Comparison of ENCODE assay signal across 2 cellular contexts in the genomic region with DNA sequence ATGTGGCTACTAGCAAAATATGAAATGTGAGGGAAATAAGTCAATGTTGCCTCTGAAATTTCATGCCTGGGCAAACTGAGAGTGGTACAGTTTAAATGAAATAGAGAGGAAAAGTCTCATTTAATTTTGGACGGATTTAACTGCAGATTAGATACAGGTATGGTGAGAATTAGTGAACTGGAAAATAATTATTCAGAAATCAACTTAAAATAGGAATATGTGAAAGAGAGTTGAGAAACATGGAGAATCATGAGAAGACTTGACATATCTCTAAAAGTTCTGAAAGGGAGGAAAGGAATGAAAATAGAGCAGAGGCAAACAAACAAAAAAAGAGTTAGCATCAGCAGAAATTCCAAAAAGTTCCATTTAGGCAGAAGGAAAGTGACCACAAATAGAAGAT.
TF ChIP-seq lines count a peak whose summit lies in the region.

No MANE protein-coding gene starts in this region.

TF ChIP-seq in GM23338, 12 proteins besides CTCF, POLR2A, EP300 and RAD21:
- TF ChIP-seq ZNF114 (CRISPR knock-in tag; IDR thresholded peaks at IDR 0.05): no peak

TF ChIP-seq in GM12878, 131 proteins besides CTCF, POLR2A, EP300 and RAD21:
- TF ChIP-seq, protein P1, sequence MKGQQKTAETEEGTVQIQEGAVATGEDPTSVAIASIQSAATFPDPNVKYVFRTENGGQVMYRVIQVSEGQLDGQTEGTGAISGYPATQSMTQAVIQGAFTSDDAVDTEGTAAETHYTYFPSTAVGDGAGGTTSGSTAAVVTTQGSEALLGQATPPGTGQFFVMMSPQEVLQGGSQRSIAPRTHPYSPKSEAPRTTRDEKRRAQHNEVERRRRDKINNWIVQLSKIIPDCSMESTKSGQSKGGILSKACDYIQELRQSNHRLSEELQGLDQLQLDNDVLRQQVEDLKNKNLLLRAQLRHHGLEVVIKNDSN (IDR thresholded peaks at IDR 0.05; ENCODE audit: borderline replicate concordance, extremely low read length, insufficient read depth, low read depth, low read length): no peak
- TF ChIP-seq, protein P2, sequence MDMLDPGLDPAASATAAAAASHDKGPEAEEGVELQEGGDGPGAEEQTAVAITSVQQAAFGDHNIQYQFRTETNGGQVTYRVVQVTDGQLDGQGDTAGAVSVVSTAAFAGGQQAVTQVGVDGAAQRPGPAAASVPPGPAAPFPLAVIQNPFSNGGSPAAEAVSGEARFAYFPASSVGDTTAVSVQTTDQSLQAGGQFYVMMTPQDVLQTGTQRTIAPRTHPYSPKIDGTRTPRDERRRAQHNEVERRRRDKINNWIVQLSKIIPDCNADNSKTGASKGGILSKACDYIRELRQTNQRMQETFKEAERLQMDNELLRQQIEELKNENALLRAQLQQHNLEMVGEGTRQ (IDR thresholded peaks at IDR 0.05; ENCODE audit: borderline replicate concordance, low read depth, low read length): no peak
- TF ChIP-seq RFX5 (IDR thresholded peaks at IDR 0.05; ENCODE audit: low read depth, low read length) (no peak), TCF3 (IDR thresholded peaks at IDR 0.05; ENCODE audit: borderline replicate concordance, insufficient read depth, low read depth, low read length) (no peak), ZNF274 (IDR thresholded peaks at IDR 0.05; ENCODE audit: insufficient read depth, insufficient read length) (no peak), SMAD5 (IDR thresholded peaks at IDR 0.05; ENCODE audit: low read depth) (no peak), MYC (IDR thresholded peaks at IDR 0.05; ENCODE audit: insufficient read depth, insufficient read length, insufficient replicate concordance, low read length, severe bottlenecking) (no peak), ZNF207 (IDR thresholded peaks at IDR 0.05; ENCODE audit: borderline replicate concordance) (no peak), HDAC2 (IDR thresholded peaks at IDR 0.05) (no peak), NFIC (IDR thresholded peaks at IDR 0.05; ENCODE audit: low read depth, low read length) (no peak), SP1 (IDR thresholded peaks at IDR 0.05; ENCODE audit: low read depth, low read length) (no peak)
- TF ChIP-seq, protein P3, sequence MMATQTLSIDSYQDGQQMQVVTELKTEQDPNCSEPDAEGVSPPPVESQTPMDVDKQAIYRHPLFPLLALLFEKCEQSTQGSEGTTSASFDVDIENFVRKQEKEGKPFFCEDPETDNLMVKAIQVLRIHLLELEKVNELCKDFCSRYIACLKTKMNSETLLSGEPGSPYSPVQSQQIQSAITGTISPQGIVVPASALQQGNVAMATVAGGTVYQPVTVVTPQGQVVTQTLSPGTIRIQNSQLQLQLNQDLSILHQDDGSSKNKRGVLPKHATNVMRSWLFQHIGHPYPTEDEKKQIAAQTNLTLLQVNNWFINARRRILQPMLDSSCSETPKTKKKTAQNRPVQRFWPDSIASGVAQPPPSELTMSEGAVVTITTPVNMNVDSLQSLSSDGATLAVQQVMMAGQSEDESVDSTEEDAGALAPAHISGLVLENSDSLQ (IDR thresholded peaks at IDR 0.05): no peak
